In the genomic region with DNA sequence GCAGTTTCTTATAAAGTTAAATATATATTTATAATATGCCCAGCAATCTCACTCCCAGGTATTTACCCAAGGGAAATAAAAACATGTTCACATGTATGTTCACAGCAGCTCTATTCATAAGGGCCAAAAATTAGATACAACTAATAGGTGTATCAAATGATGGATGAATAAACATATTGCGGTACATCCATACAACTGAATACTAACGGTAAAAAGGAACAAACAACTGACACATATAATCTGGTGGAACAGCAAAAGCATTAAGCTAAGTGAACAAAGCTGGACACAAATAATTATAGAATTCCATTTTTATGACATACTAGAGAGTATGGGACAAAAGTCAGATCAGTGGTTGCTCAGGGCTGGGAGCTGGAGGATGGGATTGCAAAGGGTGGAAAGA, we compare ENCODE assay signal across 22 cellular contexts.
"Had no signal": no experiment of that assay in that cellular context is flagged by ENCODE, and none has a peak within 500 bp of the region (broad histone marks: within the 10 kb centered on the region; RNA-seq: fewer than 3 reads in every experiment).

No MANE protein-coding gene starts in this region.

- H3K4me1 Mint-ChIP-seq: mesothelial cell of epicardium had no signal

- H3K27me3 ChIP-seq: dorsolateral prefrontal cortex, esophagus muscularis mucosa, foreskin keratinocyte, gastroesophageal sphincter, heart left ventricle, hepatocyte, left lung had no signal

- ATAC-seq: foreskin keratinocyte, gastroesophageal sphincter, heart left ventricle, left cardiac atrium, left lung, left ventricle myocardium superior, lower lobe of right lung, mucosa of descending colon had no signal

- H3K4me3 ChIP-seq: coronary artery, dorsolateral prefrontal cortex, esophagus muscularis mucosa, gastroesophageal sphincter, heart left ventricle, hepatocyte, left lung, lower lobe of right lung, mucosa of descending colon had no signal

- H3K27ac ChIP-seq: coronary artery, dorsolateral prefrontal cortex, esophagus muscularis mucosa, foreskin keratinocyte, gastroesophageal sphincter, heart left ventricle, hepatocyte, left lung, lower lobe of right lung had no signal

- DNase-seq: cerebellar nuclear complex; dermis blood vessel endothelial cell; dorsolateral prefrontal cortex; effector CD4-positive, alpha-beta T cell; effector memory CD4-positive, alpha-beta T cell; foreskin keratinocyte; heart left ventricle; left cardiac atrium; left lung; left ventricle myocardium superior; lower lobe of right lung; mesenchymal stem cell; mucosa of descending colon had no signal

- H3K4me3 Mint-ChIP-seq: mesothelial cell of epicardium had no signal

- FAIRE-seq: colon, endothelial cell of umbilical vein, frontal cortex, keratinocyte had no signal

- H3K27ac Mint-ChIP-seq: mesothelial cell of epicardium had no signal

- H3K4me1 ChIP-seq: foreskin keratinocyte, left lung, lower lobe of right lung had no signal
